Comparison of ENCODE assay signal across 8 cellular contexts in the genomic region with DNA sequence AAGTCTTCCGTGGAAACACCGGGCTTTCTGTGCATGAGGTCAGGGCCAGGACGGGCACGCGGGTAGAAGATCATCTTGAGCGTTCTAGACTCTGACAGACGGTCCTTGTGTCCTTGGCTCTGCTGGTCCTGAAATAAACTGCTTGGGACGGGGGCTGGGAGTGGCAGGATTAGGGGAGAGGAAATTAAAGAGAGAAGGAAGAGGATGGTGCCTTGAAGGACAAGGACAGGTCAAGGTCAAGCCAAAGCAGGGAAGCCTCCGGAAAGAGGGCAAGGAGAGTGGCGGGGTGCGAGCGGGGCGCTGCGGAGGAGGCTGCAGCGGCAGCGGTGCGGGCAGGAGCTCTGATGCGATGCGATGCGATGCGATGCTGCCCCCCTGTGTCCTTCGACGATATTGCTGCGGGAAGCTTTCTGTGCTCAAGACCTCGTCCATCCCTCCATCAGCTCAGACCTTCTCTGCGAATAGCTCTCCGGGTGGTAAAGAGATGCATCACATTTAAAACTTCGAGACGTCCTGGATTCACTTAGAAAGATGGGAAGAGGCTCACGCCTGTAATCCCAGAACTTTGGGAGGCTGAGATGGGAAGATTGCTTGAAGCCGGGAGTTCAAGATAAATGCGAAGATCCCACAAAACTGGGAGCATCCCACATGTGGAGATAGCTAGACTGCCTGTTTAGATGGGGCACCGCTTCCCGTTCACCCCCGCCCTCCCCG.
DNase-seq lines count a peak whose midpoint lies in the region; ATAC-seq, FAIRE-seq and TF ChIP-seq lines count a peak whose summit lies in the region.

No MANE protein-coding gene starts in this region.

- no peak for FAIRE-seq in RCC 7860 (lab: Jason Lieb, UNC)
- no peak for FAIRE-seq in bronchial epithelial cell (lab: Jason Lieb, UNC)

- 21% methylated on average over 36 of the region's 36 CpGs for WGBS in HUES64

- TF ChIP-seq CTCF in AG10803 (conservative IDR thresholded peaks at IDR 0.05; ENCODE audit: low read length) (peak; percentile 63), bronchial epithelial cell (IDR thresholded peaks at IDR 0.05; ENCODE audit: insufficient read depth, low read length, severe bottlenecking) (peak; percentile 72)

- H3K36me3 ChIP-seq in HUES64 (ENCODE audit: insufficient read depth, low read length) (no peaks in the 10 kb centered on the region), bronchial epithelial cell (ENCODE audit: control insufficient read depth, insufficient read depth, low read length) (no peaks in the 10 kb centered on the region)

- no peaks in the 10 kb centered on the region for H3K9me3 ChIP-seq in HUES64 (ENCODE audit: insufficient read depth, low read depth, low read length)

- peaks cover 42% of the 10 kb centered on the region for H3K27me3 ChIP-seq in HUES64 (ENCODE audit: insufficient read depth, low read length)
- H3K27me3 ChIP-seq in bronchial epithelial cell (ENCODE audit: control insufficient read depth, insufficient read depth, low read length), result no peaks in the 10 kb centered on the region

- DNase-seq in AG10803 (ENCODE audit: low read depth), result peak; percentile 20
- DNase-seq in RCC 7860 (ENCODE audit: low spot score), result peak; percentile 7
- DNase-seq in bronchial epithelial cell (ENCODE audit: low read depth), result peak; percentile 15
- DNase-seq in left kidney (ENCODE audit: low read depth, low spot score), result peak; percentile 91
- peak; percentile 73 for DNase-seq in stimulated activated CD8-positive, alpha-beta memory T cell treated with anti-CD3 and anti-CD28 coated beads, Interleukin-4, amount 100 ng/mL, for 48 hours

- peaks cover 8% of the 10 kb centered on the region for H3K4me1 ChIP-seq in HUES64 (ENCODE audit: insufficient read depth, low read length)

- ATAC-seq in GM18868 (IDR thresholded peaks at IDR 0.05; ENCODE audit: unreplicated experiment), result peak; percentile 96
- ATAC-seq in GM21723 (IDR thresholded peaks at IDR 0.05; ENCODE audit: unreplicated experiment), result no peak

- H3K9ac ChIP-seq in HUES64 (ENCODE audit: low read depth, low read length), result no peak overlapping the region

- H3K27ac ChIP-seq in HUES64 (ENCODE audit: low read depth, low read length), result no peak overlapping the region

- H3K4me3 ChIP-seq in AG10803 (ENCODE audit: low read length) (no peak overlapping the region), HUES64 (ENCODE audit: low read length) (peak overlapping the region; percentile 15; the same call in 1 of the 2 replicates), bronchial epithelial cell (ENCODE audit: low read depth, low read length) (no peak overlapping the region)

Comparison
In these comparisons a context has a peak if more than half of its experiments do, and no peak if none do; other contexts are left out.
1. DNase-seq: peak in every context shown above with its lines; median percentile 91 in left kidney; 73 in stimulated activated CD8-positive, alpha-beta memory T cell treated with anti-CD3 and anti-CD28 coated beads, Interleukin-4, amount 100 ng/mL, for 48 hours; 20 in AG10803; 15 in bronchial epithelial cell; 7 in RCC 7860.